In the genomic region with DNA sequence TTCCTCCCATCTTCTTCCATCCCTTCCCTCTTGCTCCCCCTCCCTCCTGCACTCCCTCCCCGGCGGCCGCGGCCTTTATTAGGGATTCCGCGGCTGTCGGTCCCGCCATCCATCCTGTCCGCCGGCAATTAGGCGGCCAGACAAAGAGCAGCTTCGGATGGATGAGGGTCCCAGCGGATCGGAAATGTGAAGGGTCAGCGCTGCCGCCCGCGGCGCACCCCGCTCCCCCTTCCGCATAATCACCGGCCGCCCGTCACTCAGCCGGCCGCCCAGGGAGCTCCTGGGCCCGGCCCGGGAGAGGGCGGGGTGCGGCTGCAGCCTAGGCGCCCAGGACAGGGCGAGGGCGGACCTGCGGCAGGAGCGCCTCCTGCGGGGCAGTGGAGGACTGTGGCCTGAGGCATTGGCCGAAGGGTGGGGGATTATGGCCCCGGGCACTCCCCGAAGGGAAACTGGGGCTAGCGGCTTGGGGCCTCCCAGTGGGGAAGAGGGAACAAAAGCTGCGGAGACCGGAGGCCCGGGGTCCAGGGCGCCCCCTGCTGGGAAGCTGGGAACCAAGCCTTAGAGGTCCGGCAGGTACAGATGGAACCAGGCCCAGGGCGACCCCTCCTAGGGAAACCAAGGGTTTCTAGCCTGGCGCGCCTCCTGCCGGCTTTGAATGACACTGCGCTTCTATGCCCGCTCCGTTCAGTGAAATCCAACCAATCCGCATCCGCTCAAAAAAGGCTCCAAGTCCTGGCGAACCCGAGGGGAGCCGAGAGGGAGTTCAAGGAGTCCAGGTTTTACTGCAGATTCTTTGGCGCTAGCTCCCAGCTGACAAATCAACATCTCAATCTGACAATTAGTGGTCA, we compare ENCODE assay signal across 1 cellular context.
TF ChIP-seq lines count a peak whose summit lies in the region.

No MANE protein-coding gene starts in this region.

TF ChIP-seq in GM12878, 131 proteins besides CTCF, POLR2A, EP300 and RAD21 (continued from another document):
- TF ChIP-seq NFYA (IDR thresholded peaks at IDR 0.05; ENCODE audit: borderline replicate concordance, low read depth, low read length) (no peak), ASH2L (IDR thresholded peaks at IDR 0.05; ENCODE audit: borderline replicate concordance, low read depth) (no peak), TCF7 (IDR thresholded peaks at IDR 0.05; ENCODE audit: borderline replicate concordance) (no peak), STAT1 (conservative IDR thresholded peaks at IDR 0.05) (no peak), RBBP5 (conservative IDR thresholded peaks at IDR 0.05) (no peak), TCF12 (IDR thresholded peaks at IDR 0.05; ENCODE audit: low read depth, low read length) (no peak), MXI1 (IDR thresholded peaks at IDR 0.05; ENCODE audit: low read depth, low read length) (no peak), SIN3A (IDR thresholded peaks at IDR 0.05; ENCODE audit: low read depth, low read length) (no peak), MEF2A (IDR thresholded peaks at IDR 0.05; ENCODE audit: insufficient read depth, low read depth, low read length) (no peak), CBFB (IDR thresholded peaks at IDR 0.05; ENCODE audit: low read depth) (no peak), KLF5 (IDR thresholded peaks at IDR 0.05; ENCODE audit: partially characterized antibody) (no peak), RUNX3 (IDR thresholded peaks at IDR 0.05; ENCODE audit: low read length) (no peak), POU2F2 (IDR thresholded peaks at IDR 0.05; ENCODE audit: borderline replicate concordance, low read depth, low read length) (no peak), HDAC6 (IDR thresholded peaks at IDR 0.05; ENCODE audit: unreplicated experiment) (no peak), JUND (IDR thresholded peaks at IDR 0.05; ENCODE audit: low read depth, low read length) (no peak), PKNOX1 (IDR thresholded peaks at IDR 0.05) (peak; percentile 72), SRF (IDR thresholded peaks at IDR 0.05; ENCODE audit: low read depth in 2 of 2, low read length in 2 of 2) (no peak), MAX (IDR thresholded peaks at IDR 0.05; ENCODE audit: low read depth, low read length) (no peak), ZZZ3 (IDR thresholded peaks at IDR 0.05; ENCODE audit: control insufficient read depth, insufficient read length, low read depth) (no peak), ZNF274 (IDR thresholded peaks at IDR 0.05; ENCODE audit: insufficient read depth, insufficient read length) (no peak), YY1 (IDR thresholded peaks at IDR 0.05; ENCODE audit: low read depth, low read length) (peak; percentile 47; the same call in 1 of the 2 replicates), CREM (IDR thresholded peaks at IDR 0.05; ENCODE audit: low read depth) (no peak)
- TF ChIP-seq, protein P1, sequence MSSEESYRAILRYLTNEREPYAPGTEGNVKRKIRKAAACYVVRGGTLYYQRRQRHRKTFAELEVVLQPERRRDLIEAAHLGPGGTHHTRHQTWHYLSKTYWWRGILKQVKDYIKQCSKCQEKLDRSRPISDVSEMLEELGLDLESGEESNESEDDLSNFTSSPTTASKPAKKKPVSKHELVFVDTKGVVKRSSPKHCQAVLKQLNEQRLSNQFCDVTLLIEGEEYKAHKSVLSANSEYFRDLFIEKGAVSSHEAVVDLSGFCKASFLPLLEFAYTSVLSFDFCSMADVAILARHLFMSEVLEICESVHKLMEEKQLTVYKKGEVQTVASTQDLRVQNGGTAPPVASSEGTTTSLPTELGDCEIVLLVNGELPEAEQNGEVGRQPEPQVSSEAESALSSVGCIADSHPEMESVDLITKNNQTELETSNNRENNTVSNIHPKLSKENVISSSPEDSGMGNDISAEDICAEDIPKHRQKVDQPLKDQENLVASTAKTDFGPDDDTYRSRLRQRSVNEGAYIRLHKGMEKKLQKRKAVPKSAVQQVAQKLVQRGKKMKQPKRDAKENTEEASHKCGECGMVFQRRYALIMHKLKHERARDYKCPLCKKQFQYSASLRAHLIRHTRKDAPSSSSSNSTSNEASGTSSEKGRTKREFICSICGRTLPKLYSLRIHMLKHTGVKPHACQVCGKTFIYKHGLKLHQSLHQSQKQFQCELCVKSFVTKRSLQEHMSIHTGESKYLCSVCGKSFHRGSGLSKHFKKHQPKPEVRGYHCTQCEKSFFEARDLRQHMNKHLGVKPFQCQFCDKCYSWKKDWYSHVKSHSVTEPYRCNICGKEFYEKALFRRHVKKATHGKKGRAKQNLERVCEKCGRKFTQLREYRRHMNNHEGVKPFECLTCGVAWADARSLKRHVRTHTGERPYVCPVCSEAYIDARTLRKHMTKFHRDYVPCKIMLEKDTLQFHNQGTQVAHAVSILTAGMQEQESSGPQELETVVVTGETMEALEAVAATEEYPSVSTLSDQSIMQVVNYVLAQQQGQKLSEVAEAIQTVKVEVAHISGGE (CRISPR knock-in tag; IDR thresholded peaks at IDR 0.05) = no peak
- TF ChIP-seq, protein P2, sequence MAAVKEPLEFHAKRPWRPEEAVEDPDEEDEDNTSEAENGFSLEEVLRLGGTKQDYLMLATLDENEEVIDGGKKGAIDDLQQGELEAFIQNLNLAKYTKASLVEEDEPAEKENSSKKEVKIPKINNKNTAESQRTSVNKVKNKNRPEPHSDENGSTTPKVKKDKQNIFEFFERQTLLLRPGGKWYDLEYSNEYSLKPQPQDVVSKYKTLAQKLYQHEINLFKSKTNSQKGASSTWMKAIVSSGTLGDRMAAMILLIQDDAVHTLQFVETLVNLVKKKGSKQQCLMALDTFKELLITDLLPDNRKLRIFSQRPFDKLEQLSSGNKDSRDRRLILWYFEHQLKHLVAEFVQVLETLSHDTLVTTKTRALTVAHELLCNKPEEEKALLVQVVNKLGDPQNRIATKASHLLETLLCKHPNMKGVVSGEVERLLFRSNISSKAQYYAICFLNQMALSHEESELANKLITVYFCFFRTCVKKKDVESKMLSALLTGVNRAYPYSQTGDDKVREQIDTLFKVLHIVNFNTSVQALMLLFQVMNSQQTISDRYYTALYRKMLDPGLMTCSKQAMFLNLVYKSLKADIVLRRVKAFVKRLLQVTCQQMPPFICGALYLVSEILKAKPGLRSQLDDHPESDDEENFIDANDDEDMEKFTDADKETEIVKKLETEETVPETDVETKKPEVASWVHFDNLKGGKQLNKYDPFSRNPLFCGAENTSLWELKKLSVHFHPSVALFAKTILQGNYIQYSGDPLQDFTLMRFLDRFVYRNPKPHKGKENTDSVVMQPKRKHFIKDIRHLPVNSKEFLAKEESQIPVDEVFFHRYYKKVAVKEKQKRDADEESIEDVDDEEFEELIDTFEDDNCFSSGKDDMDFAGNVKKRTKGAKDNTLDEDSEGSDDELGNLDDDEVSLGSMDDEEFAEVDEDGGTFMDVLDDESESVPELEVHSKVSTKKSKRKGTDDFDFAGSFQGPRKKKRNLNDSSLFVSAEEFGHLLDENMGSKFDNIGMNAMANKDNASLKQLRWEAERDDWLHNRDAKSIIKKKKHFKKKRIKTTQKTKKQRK (IDR thresholded peaks at IDR 0.05; ENCODE audit: low read depth, low read length) = no peak
- TF ChIP-seq, protein P3, sequence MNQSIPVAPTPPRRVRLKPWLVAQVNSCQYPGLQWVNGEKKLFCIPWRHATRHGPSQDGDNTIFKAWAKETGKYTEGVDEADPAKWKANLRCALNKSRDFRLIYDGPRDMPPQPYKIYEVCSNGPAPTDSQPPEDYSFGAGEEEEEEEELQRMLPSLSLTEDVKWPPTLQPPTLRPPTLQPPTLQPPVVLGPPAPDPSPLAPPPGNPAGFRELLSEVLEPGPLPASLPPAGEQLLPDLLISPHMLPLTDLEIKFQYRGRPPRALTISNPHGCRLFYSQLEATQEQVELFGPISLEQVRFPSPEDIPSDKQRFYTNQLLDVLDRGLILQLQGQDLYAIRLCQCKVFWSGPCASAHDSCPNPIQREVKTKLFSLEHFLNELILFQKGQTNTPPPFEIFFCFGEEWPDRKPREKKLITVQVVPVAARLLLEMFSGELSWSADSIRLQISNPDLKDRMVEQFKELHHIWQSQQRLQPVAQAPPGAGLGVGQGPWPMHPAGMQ (IDR thresholded peaks at IDR 0.05; ENCODE audit: borderline replicate concordance) = no peak
- TF ChIP-seq, protein P4, sequence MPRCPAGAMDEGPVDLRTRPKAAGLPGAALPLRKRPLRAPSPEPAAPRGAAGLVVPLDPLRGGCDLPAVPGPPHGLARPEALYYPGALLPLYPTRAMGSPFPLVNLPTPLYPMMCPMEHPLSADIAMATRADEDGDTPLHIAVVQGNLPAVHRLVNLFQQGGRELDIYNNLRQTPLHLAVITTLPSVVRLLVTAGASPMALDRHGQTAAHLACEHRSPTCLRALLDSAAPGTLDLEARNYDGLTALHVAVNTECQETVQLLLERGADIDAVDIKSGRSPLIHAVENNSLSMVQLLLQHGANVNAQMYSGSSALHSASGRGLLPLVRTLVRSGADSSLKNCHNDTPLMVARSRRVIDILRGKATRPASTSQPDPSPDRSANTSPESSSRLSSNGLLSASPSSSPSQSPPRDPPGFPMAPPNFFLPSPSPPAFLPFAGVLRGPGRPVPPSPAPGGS (IDR thresholded peaks at IDR 0.05; ENCODE audit: borderline replicate concordance, insufficient read depth, low read depth, low read length, poor library complexity, severe bottlenecking) = no peak
